8 cellular contexts compared by ENCODE assay signal in the genomic region with DNA sequence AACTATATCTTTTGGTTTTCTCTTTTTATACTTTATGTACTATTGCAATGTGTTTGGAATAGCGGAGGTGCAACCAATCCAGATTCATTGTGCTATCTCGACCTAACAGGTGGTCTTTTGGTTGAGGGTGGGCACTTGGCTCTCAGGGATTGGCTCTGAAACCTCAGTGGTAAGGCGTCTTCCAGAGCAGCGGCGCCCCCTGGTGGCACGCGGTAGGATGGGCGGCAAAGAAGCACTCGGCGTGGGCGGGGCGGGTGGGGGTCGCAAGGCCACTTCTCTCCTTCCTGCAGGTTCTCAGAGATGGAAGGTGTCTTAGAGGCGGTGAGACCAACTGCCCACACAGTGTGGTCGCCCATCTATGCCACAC. TPM values are rescaled to one million over a fixed set of nuclear protein-coding genes. Genes with fewer than 3 reads are reported as not detected.
DNase-seq lines count a peak whose midpoint lies in the region; ATAC-seq and TF ChIP-seq lines count a peak whose summit lies in the region.

No MANE protein-coding gene starts in this region.

- H3K9me3 ChIP-seq in neuron (ENCODE audit: low read length) (no peaks in the 10 kb centered on the region), subcutaneous abdominal adipose tissue (ENCODE audit: control insufficient read depth in 5 of 5, low read length in 5 of 5) (no peaks in the 10 kb centered on the region)

- H3K4me1 ChIP-seq in neuron (ENCODE audit: insufficient read depth, low read length): peaks cover 8% of the 10 kb centered on the region
- peaks cover 0 to 6% (median 5%) of the 10 kb centered on the region in 5 donors for H3K4me1 ChIP-seq in subcutaneous abdominal adipose tissue (ENCODE audit: control insufficient read depth in 5 of 5, insufficient read depth in 5 of 5, low read length in 5 of 5)

- no peaks in the 10 kb centered on the region for H3K27me3 ChIP-seq in neuron (ENCODE audit: insufficient read depth, low read length)
- H3K27me3 ChIP-seq in subcutaneous abdominal adipose tissue (ENCODE audit: control insufficient read depth in 5 of 5, insufficient read depth in 4 of 5, low read length in 5 of 5): no peaks in the 10 kb centered on the region

- H3K4me3 ChIP-seq in fibroblast of the aortic adventitia (ENCODE audit: low read depth, low read length) (peak overlapping the region; percentile 60), neuron (ENCODE audit: low read length) (peak overlapping the region; percentile 18), subcutaneous abdominal adipose tissue (ENCODE audit: low read depth in 1 of 5, low read length in 5 of 5) (peak overlapping the region; percentile 60 to 82 (median 66))

- no peak overlapping the region for H2AFZ ChIP-seq in neuron (ENCODE audit: low read depth, low read length)

- TF ChIP-seq CTCF in fibroblast of the aortic adventitia (IDR thresholded peaks at IDR 0.05; ENCODE audit: insufficient read depth, low read length): peak; percentile 82

- H3K9ac ChIP-seq in subcutaneous abdominal adipose tissue (ENCODE audit: low read length in 5 of 5): peak overlapping the region in 3 of 5 donors; percentile 39 to 54 (median 40)

- peak; percentile 45 to 47 for DNase-seq in AML-193 (lab: John Stamatoyannopoulos, UW)
- peak; percentile 85 for DNase-seq in OCI-M1 (lab: John Stamatoyannopoulos, UW)
- DNase-seq in activated T-helper 1 cell treated with Interleukin-2 at 50 U/mL for 16 hours (ENCODE audit: low read depth): peak; percentile 56
- DNase-seq in fibroblast of the aortic adventitia (ENCODE audit: low read depth): peak; percentile 55

- no peaks in the 10 kb centered on the region for H3K36me3 ChIP-seq in neuron (ENCODE audit: insufficient read depth, low read length)
- peaks cover 0 to 4% (median 0%) of the 10 kb centered on the region in 5 donors for H3K36me3 ChIP-seq in subcutaneous abdominal adipose tissue (ENCODE audit: control insufficient read depth in 5 of 5, insufficient read depth in 5 of 5, low read length in 5 of 5)

- ATAC-seq in GM19035 (IDR thresholded peaks at IDR 0.05; ENCODE audit: unreplicated experiment): peak; percentile 53
- ATAC-seq in HG03521 (IDR thresholded peaks at IDR 0.05; ENCODE audit: unreplicated experiment): peak; percentile 47

- no peak overlapping the region for H3K27ac ChIP-seq in subcutaneous abdominal adipose tissue (ENCODE audit: low read depth, low read length)

RNA-seq across cellular contexts. Expression of gene PLET1, which starts 19.2 kb away (rescaled TPM):
- not detected in 2 replicates for total RNA-seq in fibroblast of the aortic adventitia (ENCODE audit: low replicate concordance)

RNA-seq across cellular contexts. Expression of gene PTS, which starts 53.7 kb away (rescaled TPM):
- 19.7 and 52.2 TPM in 2 replicates for total RNA-seq in fibroblast of the aortic adventitia (ENCODE audit: low replicate concordance)
